In the genomic region with DNA sequence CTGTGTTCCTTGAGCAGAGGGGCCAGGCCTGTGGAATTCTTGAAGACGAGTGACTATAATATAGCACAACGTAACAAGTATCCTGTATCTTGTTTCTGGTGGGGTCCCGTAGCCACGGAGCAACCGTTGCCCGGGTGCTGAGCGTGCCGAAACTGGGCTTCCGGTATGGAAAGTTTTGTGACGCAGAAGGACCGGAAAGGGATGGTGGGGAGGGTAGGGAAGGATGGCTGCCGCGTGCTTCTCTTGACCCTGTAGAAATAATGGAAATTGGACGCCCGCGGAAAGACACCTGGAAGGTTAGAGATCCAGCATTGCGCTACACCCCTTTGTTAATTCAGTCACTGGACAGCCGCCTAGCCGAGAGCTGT, we compare ENCODE assay signal across 9 cellular contexts. TPM values are rescaled to one million over a fixed set of nuclear protein-coding genes. Genes with fewer than 3 reads are reported as not detected.
DNase-seq lines count a peak whose midpoint lies in the region.
"Had no signal": no experiment of that assay in that cellular context is flagged by ENCODE, and none has a peak within 500 bp of the region (broad histone marks: within the 10 kb centered on the region; RNA-seq: fewer than 3 reads in every experiment).

No MANE protein-coding gene starts in this region.

- no peaks in the 10 kb centered on the region for H3K79me1 ChIP-seq in mesendoderm (ENCODE audit: low read length)

- no peak overlapping the region for H4K8ac ChIP-seq in mesendoderm (ENCODE audit: low read depth, low read length)

- H3K27ac ChIP-seq in adipose tissue (ENCODE audit: low read depth, low read length) (peak overlapping the region; percentile 88), mesendoderm (ENCODE audit: low read depth, low read length) (peak overlapping the region; percentile 83)
- H3K27ac ChIP-seq: BLaER1 treated with 17β-estradiol and CSF1 and Interleukin-3, amounts not matched to agents 10 nM and 100 nM had no signal

- H3K23ac ChIP-seq in mesendoderm (ENCODE audit: low read length) = no peak overlapping the region

- no peak overlapping the region for H2BK5ac ChIP-seq in mesendoderm (ENCODE audit: low read length)

- peak overlapping the region; percentile 92 for H3K4me3 ChIP-seq in mesendoderm (ENCODE audit: low read length)
- H3K4me3 ChIP-seq: BLaER1 treated with 17β-estradiol and CSF1 and Interleukin-3, amounts not matched to agents 10 nM and 100 nM had no signal

- no peaks in the 10 kb centered on the region for H3K27me3 ChIP-seq in mesendoderm (ENCODE audit: insufficient read depth, low read length, poor library complexity)
- H3K27me3 ChIP-seq: BLaER1 treated with 17β-estradiol and CSF1 and Interleukin-3, amounts not matched to agents 10 nM and 100 nM had no signal

- WGBS in adipose tissue, 3 donors = 1% methylated on average over 19 of the region's 19 CpGs; no CpG with 5 or more reads in 1 of the 3 donors
- no CpG with 5 or more reads among the region's 19 CpGs for WGBS in mesendoderm (ENCODE audit: extremely low coverage, insufficient coverage, low lambda C conversion rate)

- H3K56ac ChIP-seq in mesendoderm (ENCODE audit: low read length) = peak overlapping the region; percentile 96

- peaks cover 39% of the 10 kb centered on the region for H3K79me2 ChIP-seq in mesendoderm (ENCODE audit: control insufficient read depth, insufficient read depth, low read length)

- H3K4me1 ChIP-seq in mesendoderm (ENCODE audit: control insufficient read depth, low read depth, low read length) = no peaks in the 10 kb centered on the region
- H3K4me1 ChIP-seq: BLaER1 treated with 17β-estradiol and CSF1 and Interleukin-3, amounts not matched to agents 10 nM and 100 nM had no signal

- H2BK15ac ChIP-seq in mesendoderm (replicated peaks; ENCODE audit: low read depth) = no peak overlapping the region

- H2AK5ac ChIP-seq in mesendoderm (ENCODE audit: low read length) = no peak overlapping the region

- H4K5ac ChIP-seq in mesendoderm (ENCODE audit: low read length) = no peak overlapping the region

- peak overlapping the region; percentile 87 for H3K4ac ChIP-seq in mesendoderm (ENCODE audit: low read depth, low read length)

- peak; percentile 51 for DNase-seq in activated T-cell treated with anti-CD3 and anti-CD28 coated beads for 1 hour (ENCODE audit: low read depth)
- no peak for DNase-seq in activated T-cell treated with anti-CD3 and anti-CD28 coated beads, Interleukin-2, amount 50 U/mL, for 48 hours
- DNase-seq in NCI-H526 treated with DMSO at 0.1 percent for 48 hours (lab: John Stamatoyannopoulos, UW) = peak; percentile 21
- DNase-seq in mesendoderm = peak; percentile 83
- no peak for DNase-seq in NOMO-1 treated with DMSO at 0.1 percent for 48 hours (lab: John Stamatoyannopoulos, UW; ENCODE audit: unreplicated experiment)
- DNase-seq in mesenteric fat pad (ENCODE audit: low spot score) = no peak
- DNase-seq in NCI-H524 treated with DMSO at 0.1 percent for 48 hours (lab: John Stamatoyannopoulos, UW) = no peak

- H2BK120ac ChIP-seq in mesendoderm (ENCODE audit: low read depth, low read length) = no peak overlapping the region

- no peak overlapping the region for H3K4me2 ChIP-seq in mesendoderm (ENCODE audit: low read length)
- H3K4me2 ChIP-seq: BLaER1 treated with 17β-estradiol and CSF1 and Interleukin-3, amounts not matched to agents 10 nM and 100 nM had no signal

- peak overlapping the region; percentile 63 for H3K18ac ChIP-seq in mesendoderm (ENCODE audit: low read length)

- H3K36me3 ChIP-seq in mesendoderm (ENCODE audit: control insufficient read depth, insufficient read depth, low read length) = no peaks in the 10 kb centered on the region
- H3K36me3 ChIP-seq: BLaER1 treated with 17β-estradiol and CSF1 and Interleukin-3, amounts not matched to agents 10 nM and 100 nM had no signal

- peak overlapping the region; percentile 96 for H3K9ac ChIP-seq in mesendoderm (ENCODE audit: low read length)
- H3K9ac ChIP-seq: BLaER1 treated with 17β-estradiol and CSF1 and Interleukin-3, amounts not matched to agents 10 nM and 100 nM had no signal

RNA-seq across cellular contexts. Expression of a gene that starts 0.8 kb away (rescaled TPM):
- 10 to 100 TPM in 2 of 3 donors, under 1 TPM in 1; 0.01 to 42.6 (median 12.5) TPM for polyA plus RNA-seq in adipose tissue
- polyA plus RNA-seq in mesendoderm (2013, experiment 1 of 2) = 57.4 TPM
- 61.3 TPM for polyA plus RNA-seq in mesendoderm (2013, experiment 2 of 2)
- not detected for total RNA-seq in mesenteric fat pad

Comparison
In these comparisons a context has a peak if more than half of its experiments do, and no peak if none do; other contexts are left out.
1. DNase-seq: peak in activated T-cell treated with anti-CD3 and anti-CD28 coated beads for 1 hour (single experiment), NCI-H526 treated with DMSO at 0.1 percent for 48 hours (single experiment) and mesendoderm (single experiment); none in activated T-cell treated with anti-CD3 and anti-CD28 coated beads, Interleukin-2, amount 50 U/mL, for 48 hours (0 of 2), NOMO-1 treated with DMSO at 0.1 percent for 48 hours (single experiment), mesenteric fat pad (single experiment) and NCI-H524 treated with DMSO at 0.1 percent for 48 hours (single experiment).